In the genomic region with DNA sequence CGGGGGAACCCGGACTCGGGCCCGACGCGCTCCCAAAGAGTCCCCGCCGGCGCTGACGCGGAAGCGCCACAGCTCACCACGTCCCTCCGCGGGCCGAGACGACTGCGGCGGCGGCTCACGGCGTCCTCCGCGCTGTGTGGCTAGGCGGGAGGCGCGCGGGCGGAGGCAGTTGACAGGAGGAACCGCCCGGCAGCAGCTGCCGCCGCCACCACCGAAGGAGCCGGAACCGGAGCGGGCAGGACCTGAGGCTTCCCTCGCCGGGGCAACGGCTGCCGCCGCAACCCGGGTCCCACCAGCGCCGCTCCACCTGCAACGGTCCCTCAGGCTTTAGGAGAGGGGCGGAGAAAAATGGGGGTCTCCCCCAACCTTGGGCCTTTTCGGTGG, we compare ENCODE assay signal across 8 cellular contexts. TPM values are rescaled to one million over a fixed set of nuclear protein-coding genes. Genes with fewer than 3 reads are reported as not detected.
DNase-seq lines count a peak whose midpoint lies in the region; ATAC-seq and TF ChIP-seq lines count a peak whose summit lies in the region.

No MANE protein-coding gene starts in this region.

- peak overlapping the region; percentile 94 for H3K4me3 ChIP-seq in kidney epithelial cell (ENCODE audit: low read depth, low read length)

- BruUV-seq in Calu3 (replicated peaks; lab: Mats Ljungman, UMichigan) = no TSS peak

- TF ChIP-seq CTCF in Calu3 (IDR thresholded peaks at IDR 0.05; ENCODE audit: unreplicated experiment) (no peak), kidney epithelial cell (IDR thresholded peaks at IDR 0.05; ENCODE audit: insufficient read depth, low read length, poor library complexity, severe bottlenecking) (no peak)

- peak overlapping the region; percentile 92 for H3K27ac Mint-ChIP-seq in Calu3 (ENCODE audit: unreplicated experiment)

- H3K9me3 Mint-ChIP-seq in Calu3 (ENCODE audit: low read depth, unreplicated experiment) = no peaks in the 10 kb centered on the region

- peak overlapping the region; percentile 53 for H3K27ac ChIP-seq in caudate nucleus (ENCODE audit: low read depth, low read length)

- peak overlapping the region; percentile 94 for H3K4me3 Mint-ChIP-seq in Calu3 (ENCODE audit: low read depth, unreplicated experiment)

- peaks cover 50% of the 10 kb centered on the region for H3K36me3 Mint-ChIP-seq in Calu3 (ENCODE audit: insufficient read depth, unreplicated experiment)

- DNase-seq in Calu3 = peak; percentile 68
- peak; percentile 33 for DNase-seq in HuH-7 (ENCODE audit: low spot score)
- DNase-seq in UCSD-AML1 (lab: John Stamatoyannopoulos, UW; ENCODE audit: unreplicated experiment) = peak; percentile 46
- peak in 33 of 61 donors; percentile 9 to 77 (median 49) for DNase-seq in caudate nucleus (lab: John Stamatoyannopoulos, UW)
- DNase-seq in kidney epithelial cell (ENCODE audit: low read depth) = no peak
- peak; percentile 34 to 60 (median 43) for DNase-seq in stimulated activated CD4-positive, alpha-beta T cell treated with anti-CD3 and anti-CD28 coated beads, Interleukin-1b, Interleukin-23, amount 100 ng/mL, for 24 hours (ENCODE audit: low read depth in 4 of 4, low spot score in 1 of 4)

- intact Hi-C loops in Calu3 (cut with micrococcal nuclease; ENCODE audit: unreplicated experiment) = no loop called here

- ATAC-seq in GM19455 (IDR thresholded peaks at IDR 0.05; ENCODE audit: unreplicated experiment) = peak; percentile 51
- no peak for ATAC-seq in HG02588 (IDR thresholded peaks at IDR 0.05; ENCODE audit: unreplicated experiment)

- CTCF ChIA-PET in Calu3 (lab: Charles Lee) = interaction anchor here (1.0 kb wide), 1 partner anchor 166 kb away, joined by 3 read pairs; no protein-coding TSS in a partner anchor

- H3K4me1 Mint-ChIP-seq in Calu3 (ENCODE audit: low read depth, unreplicated experiment) = peaks cover 29% of the 10 kb centered on the region

- H3K36me3 ChIP-seq in kidney epithelial cell (ENCODE audit: control insufficient read depth, insufficient read depth, low read length) = no peaks in the 10 kb centered on the region

- H3K27me3 Mint-ChIP-seq in Calu3 (ENCODE audit: unreplicated experiment) = no peaks in the 10 kb centered on the region

- H3K27me3 ChIP-seq in kidney epithelial cell (ENCODE audit: control insufficient read depth, insufficient read depth, low read length) = no peaks in the 10 kb centered on the region

RNA-seq across cellular contexts. Expression of gene ZNF800, which starts 0.3 kb away (rescaled TPM):
- total RNA-seq in Calu3 (2022) (33.2 and 36.5 TPM in 2 replicates), kidney epithelial cell (18.3 and 24.2 TPM in 2 replicates)
